In genomic region chr3:163951397-163951987, GRCh38 we compare ENCODE assay signal across 11 cellular contexts.
A peak's percentile ranks its signal among the peaks of the same experiment; 100 is the strongest.
DNase-seq lines count a peak whose midpoint lies in the region; ATAC-seq, FAIRE-seq and TF ChIP-seq lines count a peak whose summit lies in the region.
"Had no signal": no experiment of that assay in that cellular context is flagged by ENCODE, and none has a peak within 500 bp of the region (broad histone marks: within the 10 kb centered on the region; RNA-seq: fewer than 3 reads in every experiment).

No MANE protein-coding gene starts in this region.

- POLR2A ChIA-PET in PC-3 (lab: Charles Lee; ENCODE audit: unreplicated experiment): no interaction called here
- POLR2A ChIA-PET in naive thymus-derived CD8-positive, alpha-beta T cell (lab: Charles Lee): no interaction called here

- H3K27ac Mint-ChIP-seq in naive thymus-derived CD8-positive, alpha-beta T cell: no peak overlapping the region
- H3K27ac Mint-ChIP-seq: CD4-positive, alpha-beta memory T cell had no signal

- intact Hi-C loops in PC-3 (cut with micrococcal nuclease): loop anchor here (1.0 to 2.0 kb wide), 4 partner anchors 35 to 895 kb away; no protein-coding TSS in a partner anchor

- no peaks in the 10 kb centered on the region for H3K4me1 Mint-ChIP-seq in naive thymus-derived CD8-positive, alpha-beta T cell
- H3K4me1 Mint-ChIP-seq: CD4-positive, alpha-beta memory T cell had no signal

- no peaks in the 10 kb centered on the region for H3K4me1 ChIP-seq in PC-3 (ENCODE audit: insufficient read depth, low read length)

- H3K4me3 ChIP-seq in PC-3 (ENCODE audit: low read length): no peak overlapping the region
- no peak overlapping the region for H3K4me3 ChIP-seq in fibroblast of mammary gland (ENCODE audit: control insufficient read depth, low read depth, low read length)

- H3F3A ChIP-seq in PC-3 (ENCODE audit: low read length, unreplicated experiment): no peaks in the 10 kb centered on the region

- peak; percentile 10 for DNase-seq in GM13977 (ENCODE audit: low spot score)
- DNase-seq in PC-3: peak; percentile 51
- peak; percentile 0 for DNase-seq in fibroblast of mammary gland (ENCODE audit: low read depth)
- DNase-seq in urothelium cell line (ENCODE audit: low spot score): no peak
- DNase-seq in naive thymus-derived CD8-positive, alpha-beta T cell: no peak
- DNase-seq in iPS-NIHi11 (ENCODE audit: low spot score): no peak
- no peak for DNase-seq in mesenteric fat pad (ENCODE audit: low spot score)
- DNase-seq: activated CD8-positive, alpha-beta memory T cell treated with anti-CD3 and anti-CD28 coated beads, Interleukin-2, amount 50 U/mL, for 4 hours; CD4-positive, alpha-beta memory T cell; occipital lobe had no signal

- H3K79me2 ChIP-seq in PC-3 (ENCODE audit: low read length): no peaks in the 10 kb centered on the region

- no peaks in the 10 kb centered on the region for H3K9me2 ChIP-seq in PC-3 (replicated peaks; ENCODE audit: low read length)

- H3K4me3 Mint-ChIP-seq in naive thymus-derived CD8-positive, alpha-beta T cell: no peak overlapping the region
- H3K4me3 Mint-ChIP-seq: CD4-positive, alpha-beta memory T cell had no signal

- H4K20me1 ChIP-seq in PC-3 (ENCODE audit: low read length): no peaks in the 10 kb centered on the region

- H3K4me2 ChIP-seq in PC-3 (ENCODE audit: low read length): no peak overlapping the region

- no peaks in the 10 kb centered on the region for H3K27me3 Mint-ChIP-seq in naive thymus-derived CD8-positive, alpha-beta T cell
- H3K27me3 Mint-ChIP-seq: CD4-positive, alpha-beta memory T cell had no signal

- H3K27ac ChIP-seq in 22Rv1 (no peak overlapping the region), PC-3 (ENCODE audit: low read length) (no peak overlapping the region)

- in situ Hi-C loops in GM13977 (cut with MboI; ENCODE audit: low pct_unique_long_range_greater_than_20kb, low sequenced_read_pairs, unreplicated experiment): no loop called here

- no peaks in the 10 kb centered on the region for H3K9me3 ChIP-seq in PC-3 (ENCODE audit: low read length)

- H3K9me3 Mint-ChIP-seq in naive thymus-derived CD8-positive, alpha-beta T cell: peaks cover 0 to 16% (median 2%) of the 10 kb centered on the region in 9 donors

- ATAC-seq in PC-3: peak; percentile 56
- no peak for ATAC-seq in naive thymus-derived CD8-positive, alpha-beta T cell

- no peak overlapping the region for H2AFZ ChIP-seq in PC-3 (ENCODE audit: low read length)

- H3K36me3 ChIP-seq in PC-3 (ENCODE audit: low read depth, low read length): no peaks in the 10 kb centered on the region

- H3K36me3 Mint-ChIP-seq in naive thymus-derived CD8-positive, alpha-beta T cell: no peaks in the 10 kb centered on the region
- H3K36me3 Mint-ChIP-seq: CD4-positive, alpha-beta memory T cell had no signal

- TF ChIP-seq CTCF in 22Rv1 (IDR thresholded peaks at IDR 0.05) (peak; percentile 84), GM13977 (IDR thresholded peaks at IDR 0.05; ENCODE audit: extremely low read depth, insufficient read depth, missing control alignments) (peak; percentile 37), PC-3 (conservative IDR thresholded peaks at IDR 0.05; ENCODE audit: low read depth, low read length) (peak; percentile 64), fibroblast of mammary gland (conservative IDR thresholded peaks at IDR 0.05; ENCODE audit: control insufficient read depth, insufficient read depth, low read depth, low read length) (peak; percentile 12)

- CTCF ChIA-PET in PC-3 (lab: Charles Lee): no interaction called here

- no TSS peak for BruUV-seq in PC-3 (replicated peaks; lab: Mats Ljungman, UMichigan)

- no peaks in the 10 kb centered on the region for H3K27me3 ChIP-seq in PC-3 (ENCODE audit: low read length)

- no peak for FAIRE-seq in urothelium cell line (lab: Jason Lieb, UNC)

- H3K9ac ChIP-seq in PC-3 (ENCODE audit: low read length): no peak overlapping the region

Comparison
In these comparisons a context has a peak if more than half of its experiments do, and no peak if none do; other contexts are left out.
1. CTCF ChIP-seq: peak in every context shown above with its lines; median percentile 84 in 22Rv1; 64 in PC-3; 37 in GM13977; 12 in fibroblast of mammary gland.
2. DNase-seq: peak in GM13977 (single experiment), PC-3 (single experiment) and fibroblast of mammary gland (single experiment); none in urothelium cell line (single experiment), naive thymus-derived CD8-positive, alpha-beta T cell (0 of 10), iPS-NIHi11 (single experiment) and mesenteric fat pad (single experiment).